8 cellular contexts compared by ENCODE assay signal in the genomic region with DNA sequence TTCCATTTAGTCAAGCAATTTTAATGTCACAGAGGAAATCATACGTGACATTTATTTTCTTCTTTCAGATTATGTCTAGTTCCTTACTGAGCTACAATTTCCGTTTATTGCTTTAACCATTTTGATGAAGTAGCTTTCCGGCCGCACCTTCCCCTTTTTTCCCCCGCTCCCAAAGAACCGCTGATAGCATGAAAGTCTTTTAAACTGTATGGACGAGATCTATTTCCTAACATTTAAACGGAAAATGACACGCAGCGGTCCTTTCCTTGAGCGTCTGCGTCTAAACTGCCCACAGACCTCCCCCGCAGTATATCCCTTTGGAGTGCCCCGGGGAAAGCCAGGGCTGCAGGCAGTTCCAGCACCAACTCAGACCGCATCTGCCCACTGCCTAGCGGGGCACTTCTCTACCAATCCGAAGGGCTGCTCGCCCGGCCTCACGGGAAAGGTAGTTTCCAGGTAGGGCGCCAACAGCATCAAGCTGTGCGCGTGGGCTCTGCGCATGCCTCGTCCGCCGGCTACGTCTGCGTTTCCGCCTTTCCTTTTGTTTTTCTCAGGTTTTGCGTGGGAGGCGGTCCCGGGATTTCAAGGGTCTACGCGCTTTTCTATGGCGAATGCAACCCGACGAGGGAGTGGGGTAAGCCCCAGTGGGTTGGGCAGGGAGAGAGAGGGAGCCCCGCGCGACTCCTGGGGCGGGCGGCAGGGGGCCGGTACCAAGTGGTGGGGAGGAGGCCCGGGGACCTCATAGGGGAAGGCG. TPM values are rescaled to one million over a fixed set of nuclear protein-coding genes. Genes with fewer than 3 reads are reported as not detected.
DNase-seq lines count a peak whose midpoint lies in the region; ATAC-seq, FAIRE-seq and TF ChIP-seq lines count a peak whose summit lies in the region.

Gene ZNF33A (plus strand): TSS at position 526 of the 754 bp plus-strand sequence. CDS start 1,667 bp downstream, outside the sequence.

- no peaks in the 10 kb centered on the region for H3K36me3 ChIP-seq in BE2C

- no peaks in the 10 kb centered on the region for H3K27me3 ChIP-seq in BE2C

- no peak for FAIRE-seq in GM19239 (lab: Jason Lieb, UNC)

- peak; percentile 76 for DNase-seq in BE2C
- DNase-seq in GM19239 (ENCODE audit: insufficient read length, low spot score): peak; percentile 64
- peak; percentile 75 for DNase-seq in NCI-H510A treated with DMSO at 0.1 percent for 48 hours (lab: John Stamatoyannopoulos, UW)
- DNase-seq in activated CD4-positive, alpha-beta T cell treated with anti-CD3 and anti-CD28 coated beads for 4 hours: peak; percentile 88 to 92
- peak; percentile 95 for DNase-seq in choroid plexus epithelial cell (ENCODE audit: low read depth)
- DNase-seq in kidney tubule cell (ENCODE audit: low spot score): peak; percentile 97
- peak; percentile 75 to 79 for DNase-seq in stimulated activated CD4-positive, alpha-beta T cell treated with anti-CD3 and anti-CD28 coated beads, Interleukin-1b, Interleukin-23, amount 100 ng/mL, for 1 hour (ENCODE audit: low read depth in 2 of 2)

- H3K9me3 ChIP-seq in BE2C: no peaks in the 10 kb centered on the region

- H3K4me3 ChIP-seq in BE2C (ENCODE audit: low read depth, low read length) (peak within 1 kb of the TSS; percentile 76), choroid plexus epithelial cell (ENCODE audit: low read depth, low read length) (peak within 1 kb of the TSS; percentile 76)

- no peaks in the 10 kb centered on the region for H3K4me1 ChIP-seq in BE2C

- ATAC-seq in HG03442 (IDR thresholded peaks at IDR 0.05; ENCODE audit: unreplicated experiment): peak; percentile 82

- TF ChIP-seq CTCF in BE2C (IDR thresholded peaks at IDR 0.05; ENCODE audit: low read depth, low read length) (0 out of 2 replicates have a peak, but pooled peaks have one; percentile 1), choroid plexus epithelial cell (conservative IDR thresholded peaks at IDR 0.05; ENCODE audit: low read depth, low read length) (no peak)

RNA-seq across cellular contexts. Expression of gene ZNF33A, which starts in this region (rescaled TPM):
- 10.2 TPM for polyA plus RNA-seq in BE2C (2012; ENCODE audit: insufficient read depth, insufficient read length, low read depth)

Comparison
In these comparisons a context has a peak if more than half of its experiments do, and no peak if none do; other contexts are left out.
1. Peak in every context shown above with its lines: DNase-seq, ATAC-seq and H3K4me3 ChIP-seq.